22 cellular contexts compared by ENCODE assay signal in the genomic region with DNA sequence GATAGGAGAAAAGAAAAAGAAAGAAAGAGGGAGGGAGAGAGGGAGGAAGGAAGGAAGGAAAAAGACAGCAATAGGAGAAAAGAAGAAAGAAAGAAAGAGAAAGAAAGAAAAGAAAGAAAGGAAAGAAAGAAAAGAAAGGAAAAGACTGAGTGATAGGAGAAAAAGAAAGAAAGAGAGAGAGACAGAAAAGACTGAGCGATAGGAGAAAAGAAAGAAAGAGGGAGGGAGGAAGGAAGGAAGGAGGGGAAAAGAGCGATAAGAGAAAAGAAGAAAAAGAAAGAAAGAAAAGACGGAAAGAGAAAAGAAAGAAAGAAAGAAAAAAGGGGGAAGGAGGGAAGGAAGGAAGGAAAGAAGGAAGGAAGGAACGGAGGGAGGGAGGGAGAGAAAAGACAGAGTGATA.
"Had no signal": no experiment of that assay in that cellular context is flagged by ENCODE, and none has a peak within 500 bp of the region (broad histone marks: within the 10 kb centered on the region; RNA-seq: fewer than 3 reads in every experiment).

No MANE protein-coding gene starts in this region.

- ATAC-seq: HepG2, Panc1, PC-3 had no signal

- H3K27ac ChIP-seq: KMS-11, RWPE1 had no signal

- DNase-seq: Kasumi-1; MM.1S; NCI-H1092 treated with DMSO at 0.1 percent for 48 hours; NCI-H1436; NCI-H187; NCI-H2029; NCI-H2081 treated with DMSO at 0.1 percent for 48 hours; NCI-H2171; NCI-H226; NCI-H510A; NCI-H524 treated with DMSO at 0.1 percent for 48 hours; NCI-H69; NCI-H774; NK-92 treated with Interleukin-12 subunit alpha and Interleukin-12 subunit beta, amount 100 ng/mL, for 24 hours; PC-3; SHP77; SK-N-SH; T-helper 1 cell had no signal

- H3K9me3 ChIP-seq: SK-N-SH had no signal
